1 cellular context compared by ENCODE assay signal in genomic region chr21:44870748-44871495, GRCh38.
TF ChIP-seq lines count a peak whose summit lies in the region.

No MANE protein-coding gene starts in this region.

TF ChIP-seq in GM12878, 131 proteins besides CTCF, POLR2A, EP300 and RAD21 (continued from another document):
- TF ChIP-seq ATF2 (IDR thresholded peaks at IDR 0.05; ENCODE audit: low read length) (no peak), SP1 (IDR thresholded peaks at IDR 0.05; ENCODE audit: low read depth, low read length) (no peak), BCL11A (IDR thresholded peaks at IDR 0.05; ENCODE audit: low read depth, low read length) (no peak), CEBPZ (IDR thresholded peaks at IDR 0.05; ENCODE audit: low read depth, low read length) (no peak), CEBPB (IDR thresholded peaks at IDR 0.05; ENCODE audit: borderline replicate concordance in 1 of 2, low read depth in 2 of 2, low read length in 2 of 2) (no peak), SREBF2 (IDR thresholded peaks at IDR 0.05; ENCODE audit: low read length) (no peak)
TF ChIP-seq in GM12878: peak in this region for 0.
